Comparison of ENCODE assay signal across 8 cellular contexts in the genomic region with DNA sequence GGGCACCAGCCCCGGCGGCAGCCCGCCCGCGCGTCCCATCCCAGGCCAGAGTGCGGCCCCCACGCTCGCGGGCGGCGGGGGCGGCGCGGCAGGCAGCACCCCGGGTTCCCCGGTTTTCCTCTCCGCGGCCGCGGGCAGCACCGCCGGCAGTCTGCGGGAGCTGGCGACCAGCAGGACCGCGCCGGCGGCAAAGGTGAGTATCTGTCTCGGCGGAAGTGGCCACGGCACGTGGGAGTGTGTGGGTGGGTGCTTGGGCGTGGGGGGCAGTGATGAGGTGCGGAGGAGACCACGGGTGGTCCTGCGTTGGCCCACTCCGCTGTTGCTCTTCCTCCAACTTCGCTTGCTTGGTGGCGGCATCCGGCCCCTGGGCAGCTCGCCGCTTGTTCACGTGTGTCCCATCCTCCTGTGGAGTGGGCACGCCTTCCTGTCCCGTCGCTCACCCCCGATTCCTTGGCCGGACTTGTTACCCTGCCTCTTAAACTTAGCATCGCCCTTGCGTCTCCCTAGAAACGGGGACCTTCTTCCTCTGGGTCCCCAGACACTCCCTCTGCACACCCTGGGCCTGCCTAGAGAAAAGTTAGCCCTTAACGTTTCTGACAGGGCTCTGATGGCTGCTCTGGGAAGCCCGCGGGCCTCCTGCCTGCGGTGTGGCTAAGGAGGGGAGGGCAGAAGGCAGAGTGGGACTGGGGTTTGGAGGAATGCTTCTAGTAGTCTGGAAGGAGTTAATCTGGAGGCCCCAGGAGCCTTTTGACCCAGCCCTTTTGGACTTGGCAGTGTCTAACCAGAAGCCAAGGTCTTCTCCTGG. TPM values are rescaled to one million over a fixed set of nuclear protein-coding genes. Genes with fewer than 3 reads are reported as not detected.
A peak's percentile ranks its signal among the peaks of the same experiment; 100 is the strongest.
DNase-seq lines count a peak whose midpoint lies in the region; ATAC-seq and TF ChIP-seq lines count a peak whose summit lies in the region.

No MANE protein-coding gene starts in this region.

- H3K4me2 ChIP-seq in mammary epithelial cell (ENCODE audit: insufficient read depth, low read depth, low read length): peak overlapping the region; percentile 97

- TF ChIP-seq CTCF in mammary epithelial cell (conservative IDR thresholded peaks at IDR 0.05 in 1 of 2, IDR thresholded peaks at IDR 0.05 in 1 of 2; ENCODE audit: extremely low read depth in 1 of 2, insufficient read depth in 1 of 2, low read depth in 1 of 2, low read length in 2 of 2): no peak

- H3K9me3 ChIP-seq in mammary epithelial cell (replicated peaks; ENCODE audit: insufficient read depth, low read length): no peaks in the 10 kb centered on the region

- peak; percentile 37 for DNase-seq in stimulated activated CD4-positive, alpha-beta T cell treated with anti-CD3 and anti-CD28 coated beads, Interleukin-15, amount 100 ng/mL, for 24 hours
- no peak for DNase-seq in stimulated activated CD4-positive, alpha-beta T cell treated with anti-CD3 and anti-CD28 coated beads, Interleukin-1b, Interleukin-23, amount 100 ng/mL, for 48 hours
- DNase-seq in mammary epithelial cell (no peak), mesenteric fat pad (ENCODE audit: low spot score) (peak; percentile 89), ureter (ENCODE audit: low spot score) (peak; percentile 49), cerebellum (ENCODE audit: low spot score) (no peak), HuH-7 (ENCODE audit: low spot score) (no peak)

- H3K27me3 ChIP-seq in mammary epithelial cell (ENCODE audit: insufficient read depth, low read length): peaks cover 22% of the 10 kb centered on the region

- no peak overlapping the region for H3K27ac ChIP-seq in mammary epithelial cell (ENCODE audit: insufficient read depth, low read depth, low read length)

- H3K36me3 ChIP-seq in mammary epithelial cell (ENCODE audit: insufficient read depth, low read length): no peaks in the 10 kb centered on the region

- H3K4me3 ChIP-seq in mammary epithelial cell (replicated peaks in 1 of 3; ENCODE audit: insufficient read depth in 1 of 3, low read depth in 2 of 3, low read length in 3 of 3): no peak overlapping the region

- BruUV-seq in mammary epithelial cell (replicated peaks; lab: Mats Ljungman, UMichigan): no TSS peak

- peaks cover 35% of the 10 kb centered on the region for H3K4me1 ChIP-seq in mammary epithelial cell (ENCODE audit: insufficient read depth, low read length)

- no peak for ATAC-seq in HG03442 (IDR thresholded peaks at IDR 0.05; ENCODE audit: unreplicated experiment)

- intact Hi-C loops in mammary epithelial cell (cut with micrococcal nuclease): loop anchor here (2.0 to 10.0 kb wide), 9 partner anchors 127 to 778 kb away; partner anchors contain the start of gene EDAR

- H4K20me1 ChIP-seq in mammary epithelial cell (ENCODE audit: insufficient read depth, low read length): peaks cover 3% of the 10 kb centered on the region

- CTCF ChIA-PET in mammary epithelial cell (lab: Charles Lee; ENCODE audit: low non-redundant PET): no interaction called here

- in situ Hi-C loops in mammary epithelial cell (cut with MboI; ENCODE audit: low sequenced_read_pairs in 2 of 2): loop anchor here in 1 of 2 donors (10.0 kb wide), 1 partner anchor 375 kb away; no protein-coding TSS in a partner anchor

- no peak overlapping the region for H2AFZ ChIP-seq in mammary epithelial cell (ENCODE audit: low read depth, low read length)

- dilution Hi-C loops in mammary epithelial cell (cut with HindIII; ENCODE audit: low sequenced_read_pairs): no loop called here

- no peak overlapping the region for H3K9ac ChIP-seq in mammary epithelial cell (ENCODE audit: insufficient read depth, low read length)

- H3K79me2 ChIP-seq in mammary epithelial cell (ENCODE audit: insufficient read depth, low read length): no peaks in the 10 kb centered on the region

- WGBS in mammary epithelial cell (ENCODE audit: low coverage, missing lambda C conversion rate): 91% methylated on average over 8 of the region's 56 CpGs

RNA-seq across cellular contexts. Expression of gene SH3RF3, which starts 1.1 kb away (rescaled TPM):
- total RNA-seq in mammary epithelial cell: 1 to 10 TPM in 1 of 2 donors, under 1 TPM in 1; 0.33 to 2.0 TPM
- 0.20 TPM for polyA plus RNA-seq in mammary epithelial cell
- polyA minus RNA-seq in mammary epithelial cell: not detected
- 20.4 TPM for total RNA-seq in mesenteric fat pad
- total RNA-seq in ureter: 8.0 TPM
- total RNA-seq in cerebellum: 3.5 TPM

Comparison
In these comparisons a context has a peak if more than half of its experiments do, and no peak if none do; other contexts are left out.
1. DNase-seq: peak in stimulated activated CD4-positive, alpha-beta T cell treated with anti-CD3 and anti-CD28 coated beads, Interleukin-15, amount 100 ng/mL, for 24 hours (single experiment), mesenteric fat pad (single experiment) and ureter (single experiment); none in stimulated activated CD4-positive, alpha-beta T cell treated with anti-CD3 and anti-CD28 coated beads, Interleukin-1b, Interleukin-23, amount 100 ng/mL, for 48 hours (single experiment), mammary epithelial cell (single experiment), cerebellum (single experiment) and HuH-7 (single experiment).